2 cellular contexts compared by ENCODE assay signal in genomic region chr3:155647988-155648591, GRCh38.
TF ChIP-seq lines count a peak whose summit lies in the region.

No MANE protein-coding gene starts in this region.

TF ChIP-seq in HepG2, 621 proteins besides CTCF, POLR2A, EP300 and RAD21 (continued from another document):
- no peak for TF ChIP-seq BCLAF1 (IDR thresholded peaks at IDR 0.05)
- TF ChIP-seq, protein P1, sequence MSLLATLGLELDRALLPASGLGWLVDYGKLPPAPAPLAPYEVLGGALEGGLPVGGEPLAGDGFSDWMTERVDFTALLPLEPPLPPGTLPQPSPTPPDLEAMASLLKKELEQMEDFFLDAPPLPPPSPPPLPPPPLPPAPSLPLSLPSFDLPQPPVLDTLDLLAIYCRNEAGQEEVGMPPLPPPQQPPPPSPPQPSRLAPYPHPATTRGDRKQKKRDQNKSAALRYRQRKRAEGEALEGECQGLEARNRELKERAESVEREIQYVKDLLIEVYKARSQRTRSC (CRISPR knock-in tag; IDR thresholded peaks at IDR 0.05; ENCODE audit: low read depth): no peak
- TF ChIP-seq IKZF5 (CRISPR knock-in tag; IDR thresholded peaks at IDR 0.05): no peak
- no peak for TF ChIP-seq MTA1 (CRISPR knock-in tag; IDR thresholded peaks at IDR 0.05; ENCODE audit: borderline replicate concordance)

TF ChIP-seq in WTC11, 78 proteins besides CTCF, POLR2A, EP300 and RAD21 (continued from another document):
- TF ChIP-seq E2F1 (CRISPR knock-in tag; IDR thresholded peaks at IDR 0.05) (no peak), ZNF423 (CRISPR knock-in tag; IDR thresholded peaks at IDR 0.05) (no peak), ATF2 (CRISPR knock-in tag; IDR thresholded peaks at IDR 0.05; ENCODE audit: borderline replicate concordance, low read depth) (no peak), GABPB1 (CRISPR knock-in tag; IDR thresholded peaks at IDR 0.05) (no peak), RELA (CRISPR knock-in tag; IDR thresholded peaks at IDR 0.05; ENCODE audit: borderline replicate concordance) (no peak), ATF6 (CRISPR knock-in tag; IDR thresholded peaks at IDR 0.05) (no peak), SP1 (CRISPR knock-in tag; conservative IDR thresholded peaks at IDR 0.05) (no peak)
